8 cellular contexts compared by ENCODE assay signal in genomic region chr5:10442581-10442980, GRCh38. TPM values are rescaled to one million over a fixed set of nuclear protein-coding genes. Genes with fewer than 3 reads are reported as not detected.
DNase-seq lines count a peak whose midpoint lies in the region; ATAC-seq and TF ChIP-seq lines count a peak whose summit lies in the region.

No MANE protein-coding gene starts in this region.

- no peak overlapping the region for H3K27ac ChIP-seq in SJSA1
- H3K27ac ChIP-seq in skin epidermis: no peak overlapping the region

- no peaks in the 10 kb centered on the region for H3K27me3 ChIP-seq in SJSA1 (replicated peaks)

- DNase-seq in SIG-M5 treated with dmso at 0.1 percent for 504 hours (lab: John Stamatoyannopoulos, UW; ENCODE audit: unreplicated experiment) (peak; percentile 43), SIG-M5 (lab: John Stamatoyannopoulos, UW) (no peak), SJSA1 (ENCODE audit: low read depth in 1 of 2, low spot score in 2 of 2) (no peak), fibroblast of pulmonary artery (ENCODE audit: low read depth) (no peak), NCI-H526 treated with DMSO at 0.1 percent for 48 hours (lab: John Stamatoyannopoulos, UW) (no peak), hepatic stellate cell (ENCODE audit: low spot score) (no peak)

- no peak for TF ChIP-seq CTCF in fibroblast of pulmonary artery (IDR thresholded peaks at IDR 0.05; ENCODE audit: low read length, missing control alignments)

- no peaks in the 10 kb centered on the region for H3K36me3 ChIP-seq in SJSA1

- H3K4me3 ChIP-seq in SJSA1 (peak overlapping the region; percentile 48; the same call in 1 of the 2 replicates), fibroblast of pulmonary artery (replicated peaks; ENCODE audit: low read depth, low read length) (peak overlapping the region; percentile 68), skin epidermis (peak overlapping the region in 4 of 7 experiments; percentile 41 to 65 (median 48))

- ATAC-seq in GM19463 (IDR thresholded peaks at IDR 0.05; ENCODE audit: unreplicated experiment): no peak

- peaks cover 19% of the 10 kb centered on the region for H3K4me1 ChIP-seq in SJSA1 (replicated peaks)

- H3K9me3 ChIP-seq in SJSA1 (replicated peaks): no peaks in the 10 kb centered on the region

RNA-seq across cellular contexts. Expression of gene ROPN1L, which starts 0.9 kb away (rescaled TPM):
- 2.9 and 3.0 TPM in 2 replicates for total RNA-seq in SJSA1 (2014; rRNA removed; shearing (Covaris generic))
